In the genomic region with DNA sequence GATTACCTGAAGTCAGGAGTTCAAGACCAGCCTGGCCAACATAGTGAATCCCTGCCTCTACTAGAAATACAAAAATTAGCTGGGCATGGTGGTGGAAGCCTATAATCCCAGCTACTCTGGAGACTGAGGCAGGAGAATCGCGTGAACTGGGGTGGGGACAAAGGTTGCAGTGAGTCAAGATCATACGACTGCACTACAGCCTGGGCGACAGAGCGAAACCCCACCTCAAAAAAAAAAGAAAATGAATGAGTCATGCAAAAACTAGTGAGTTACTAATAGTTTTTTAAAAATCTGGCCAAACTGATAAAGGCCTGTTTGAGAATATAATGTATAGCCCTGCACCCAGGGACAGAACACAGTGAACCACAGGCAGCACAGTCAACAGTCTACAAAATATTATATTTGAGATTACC, we compare ENCODE assay signal across 23 cellular contexts. TPM values are rescaled to one million over a fixed set of nuclear protein-coding genes. Genes with fewer than 3 reads are reported as not detected.
DNase-seq lines count a peak whose midpoint lies in the region; ATAC-seq, FAIRE-seq and TF ChIP-seq lines count a peak whose summit lies in the region.
"Had no signal": no experiment of that assay in that cellular context is flagged by ENCODE, and none has a peak within 500 bp of the region (broad histone marks: within the 10 kb centered on the region; RNA-seq: fewer than 3 reads in every experiment).

No MANE protein-coding gene starts in this region.

- H3K27ac Mint-ChIP-seq in naive thymus-derived CD8-positive, alpha-beta T cell, result no peak overlapping the region
- H3K27ac Mint-ChIP-seq: activated naive CD8-positive, alpha-beta T cell treated with anti-CD3 and anti-CD28 coated beads, Interleukin-2, amount 50 U/mL, for 24 hours had no signal

- H2AFZ ChIP-seq in K562 (ENCODE audit: low read depth, low read length), result no peak overlapping the region

- POLR2A ChIA-PET in K562 (lab: Yijun Ruan, JAX), result interaction anchor here (1.1 to 2.5 kb wide), 2 partner anchors 8 to 16 kb away, joined by 3 to 18 read pairs; a partner anchor contains a TSS
- POLR2A ChIA-PET in naive thymus-derived CD8-positive, alpha-beta T cell (lab: Charles Lee), result no interaction called here

- no peak overlapping the region for H3K9ac ChIP-seq in K562 (ENCODE audit: insufficient read depth in 1 of 2, low read depth in 2 of 2, low read length in 2 of 2)

- BruUV-seq in K562 (replicated peaks; lab: Mats Ljungman, UMichigan), result no TSS peak

- TF ChIP-seq EP300 in K562 (IDR thresholded peaks at IDR 0.05; ENCODE audit: low read length), result peak; percentile 57; the same call in 1 of the 2 replicates

- peak overlapping the region; percentile 71; the same call in 2 of the 3 replicates for H3K27ac ChIP-seq in K562 (ENCODE audit: extremely low read depth, low read depth, low read length)
- H3K27ac ChIP-seq in testis, result no peak overlapping the region
- H3K27ac ChIP-seq: A549, neutrophil, upper lobe of right lung had no signal

- DNase-seq in A172 (ENCODE audit: low spot score) (peak; percentile 37), HT1080 (ENCODE audit: low read depth) (peak; percentile 25), K562 (ENCODE audit: extremely low read depth in 1 of 4, low spot score in 3 of 4) (peak in 2 of 4 experiments; percentile 68 to 77), glomerular visceral epithelial cell (ENCODE audit: extremely low spot score) (peak; percentile 56), testis (no peak), GM19238 (ENCODE audit: insufficient read length, low spot score) (no peak)
- no peak for DNase-seq in stimulated activated CD8-positive, alpha-beta memory T cell treated with anti-CD3 and anti-CD28 coated beads, Interleukin-4, amount 100 ng/mL, for 48 hours
- no peak for DNase-seq in naive thymus-derived CD8-positive, alpha-beta T cell
- DNase-seq: activated CD4-positive, alpha-beta T cell treated with anti-CD3 and anti-CD28 coated beads, Interleukin-2, amount 50 U/mL, for 4 hours; activated CD8-positive, alpha-beta memory T cell treated with anti-CD3 and anti-CD28 coated beads, Interleukin-2, amount 50 U/mL, for 48 hours; activated effector memory CD4-positive, alpha-beta T cell treated with Interleukin-2 at 50 U/mL for 16 hours; activated naive CD8-positive, alpha-beta T cell treated with anti-CD3 and anti-CD28 coated beads, Interleukin-2, amount 50 U/mL, for 24 hours; C1 segment of cervical spinal cord; caudate nucleus; GF-D8; GOT3; KBM-7; NCI-H187; NCI-H774; PC-3; upper lobe of right lung had no signal

- H3K36me3 ChIP-seq in K562 (ENCODE audit: control insufficient read depth, insufficient read depth, low read length) (peaks cover 97% of the 10 kb centered on the region), testis (ENCODE audit: low read depth, missing control alignments) (no peaks in the 10 kb centered on the region)

- peaks cover 0 to 8% (median 3%) of the 10 kb centered on the region in 4 donors for H3K4me1 Mint-ChIP-seq in naive thymus-derived CD8-positive, alpha-beta T cell

- H3K4me3 ChIP-seq in K562 (no peak overlapping the region), testis (no peak overlapping the region)
- H3K4me3 ChIP-seq: A549, upper lobe of right lung had no signal

- H3K27me3 ChIP-seq in K562 (ENCODE audit: control insufficient read depth in 2 of 2, insufficient read depth in 2 of 2, low read length in 2 of 2) (no peaks in the 10 kb centered on the region), testis (no peaks in the 10 kb centered on the region)
- H3K27me3 ChIP-seq: neutrophil, upper lobe of right lung had no signal

- peak; percentile 60 for FAIRE-seq in K562 (lab: Jason Lieb, UNC)
- FAIRE-seq: A549 had no signal

- peaks cover 32% of the 10 kb centered on the region; the same call in 1 of the 3 replicates for H3K79me2 ChIP-seq in K562 (ENCODE audit: control insufficient read depth, insufficient read depth, low read length)

- H3K4me1 ChIP-seq in K562 (replicated peaks in 1 of 2; ENCODE audit: control insufficient read depth in 2 of 2, insufficient read depth in 2 of 2, low read length in 2 of 2), result peaks cover 3 to 23% of the 10 kb centered on the region in 2 experiments; a peak in 3 of 5 replicates
- H3K4me1 ChIP-seq in testis, result no peaks in the 10 kb centered on the region
- H3K4me1 ChIP-seq: A549, upper lobe of right lung had no signal

- no peak overlapping the region for H3K4me3 Mint-ChIP-seq in naive thymus-derived CD8-positive, alpha-beta T cell
- H3K4me3 Mint-ChIP-seq: activated naive CD8-positive, alpha-beta T cell treated with anti-CD3 and anti-CD28 coated beads, Interleukin-2, amount 50 U/mL, for 24 hours had no signal

- no peaks in the 10 kb centered on the region for H3K27me3 Mint-ChIP-seq in naive thymus-derived CD8-positive, alpha-beta T cell
- H3K27me3 Mint-ChIP-seq: activated naive CD8-positive, alpha-beta T cell treated with anti-CD3 and anti-CD28 coated beads, Interleukin-2, amount 50 U/mL, for 24 hours had no signal

- H3K36me3 Mint-ChIP-seq in naive thymus-derived CD8-positive, alpha-beta T cell, result peaks cover 0 to 92% (median 17%) of the 10 kb centered on the region in 3 donors

- no peaks in the 10 kb centered on the region for H3K9me3 Mint-ChIP-seq in naive thymus-derived CD8-positive, alpha-beta T cell
- H3K9me3 Mint-ChIP-seq: activated naive CD8-positive, alpha-beta T cell treated with anti-CD3 and anti-CD28 coated beads, Interleukin-2, amount 50 U/mL, for 24 hours had no signal

- no peak for TF ChIP-seq RAD21 in K562 (CRISPR knock-in tag; conservative IDR thresholded peaks at IDR 0.05 in 1 of 2, IDR thresholded peaks at IDR 0.05 in 1 of 2)

- CTCF ChIA-PET in K562 (lab: Yijun Ruan, JAX; ENCODE audit: low intra/inter-chr PET ratio), result no interaction called here

- H3K4me2 ChIP-seq in K562 (ENCODE audit: insufficient read depth, low read length), result no peak overlapping the region
- H3K4me2 ChIP-seq: A549 had no signal

- H3K9me3 ChIP-seq in K562 (replicated peaks; ENCODE audit: control insufficient read depth, insufficient read depth, low read depth, low read length) (no peaks in the 10 kb centered on the region), testis (no peaks in the 10 kb centered on the region)
- H3K9me3 ChIP-seq: A549, neutrophil, upper lobe of right lung had no signal

- intact Hi-C loops in K562 (cut with micrococcal nuclease), result no loop called here
- intact Hi-C loops in testis (cut with DNase I; ENCODE audit: low total_unique reads), result no loop called here

- ATAC-seq in K562, result peak; percentile 67
- no peak for ATAC-seq in naive thymus-derived CD8-positive, alpha-beta T cell
- ATAC-seq: A549; activated naive CD8-positive, alpha-beta T cell treated with anti-CD3 and anti-CD28 coated beads, Interleukin-2, amount 50 U/mL, for 24 hours; PC-3; upper lobe of right lung had no signal

- H3K9me1 ChIP-seq in K562 (ENCODE audit: control insufficient read depth, insufficient read depth, low read length), result no peaks in the 10 kb centered on the region

- TF ChIP-seq POLR2A in K562 (conservative IDR thresholded peaks at IDR 0.05) (no peak), testis (IDR thresholded peaks at IDR 0.05) (no peak)

- peaks cover 6% of the 10 kb centered on the region; the same call in 1 of the 2 replicates for H4K20me1 ChIP-seq in K562 (replicated peaks; ENCODE audit: control insufficient read depth, insufficient read depth, low read length)

- TF ChIP-seq CTCF in K562 (IDR thresholded peaks at IDR 0.05 in 2 of 3, conservative IDR thresholded peaks at IDR 0.05 in 1 of 3; ENCODE audit: insufficient read depth in 2 of 3, low read depth in 1 of 3, low read length in 3 of 3) (no peak), testis (IDR thresholded peaks at IDR 0.05) (no peak)

- in situ Hi-C loops in K562 (cut with MboI), result no loop called here

- 11% methylated on average over 5 of the region's 5 CpGs for WGBS in K562 (ENCODE audit: insufficient coverage, low coverage, missing lambda C conversion rate)
- WGBS in testis, 2 donors, result 86 to 97% methylated on average over 5 of the region's 5 CpGs

RNA-seq across cellular contexts. Expression of a gene that starts 17.5 kb away (rescaled TPM):
- 94.3 and 98.5 TPM in 2 replicates for total RNA-seq in A172 (2014; rRNA removed; shearing (Covaris generic))
- 71.5 and 75.6 TPM in 2 replicates for total RNA-seq in HT1080 (2014; rRNA removed; shearing (Covaris generic))
- 45.8 and 54.4 TPM in 2 replicates for polyA plus RNA-seq in HT1080 (2015; cell fraction: cytosol; rRNA removed)
- 53.6 and 57.5 TPM in 2 replicates for polyA plus RNA-seq in HT1080 (2015; cell fraction: nucleus; rRNA removed)
- 77.0 and 155 TPM in 2 replicates for total RNA-seq in K562 (2011; cell fraction: chromatin; rRNA removed; ENCODE audit: low replicate concordance)
- total RNA-seq in K562 (2011; cell fraction: nucleolus; rRNA removed), result 51.5 and 52.8 TPM in 2 replicates
- total RNA-seq in K562 (2011; cell fraction: nucleoplasm; rRNA removed), result 70.2 and 77.7 TPM in 2 replicates
- total RNA-seq in K562 (2014; rRNA removed) (87.1 and 99.4 TPM in 2 replicates), K562 (2014; rRNA removed; fragmentation: Illumina TruSeq; extraction: Trizol) (109 and 115 TPM in 2 replicates), K562 (2015; rRNA removed; fragmentation: Illumina TruSeq; extraction: Trizol) (94.4 and 97.2 TPM in 2 replicates), K562 (2021) (86.4 and 96.5 TPM in 2 replicates), testis (10 to 100 TPM; 57.4 to 63.6 TPM)
- polyA plus RNA-seq in K562 (2011; rRNA removed) (61.3 and 82.2 TPM in 2 replicates), K562 (2014; fragmentation: Illumina TruSeq; extraction: Trizol) (79.0 and 84.0 TPM in 2 replicates), K562 (2014; fragmentation: Nextera tagmentation; extraction: Ambion mirVana) (10 to 100 TPM; 24.1 to 25.6 TPM), K562 (2014; rRNA removed) (76.8 and 80.5 TPM in 2 replicates), testis (ENCODE audit: insufficient read depth, low read depth, low replicate concordance) (47.6 TPM)
- polyA plus RNA-seq in K562 (2011; cell fraction: cytosol; rRNA removed), result 33.6 and 43.6 TPM in 2 replicates
- polyA plus RNA-seq in K562 (2011; cell fraction: nucleus; rRNA removed), result 38.1 and 46.6 TPM in 2 replicates
- polyA plus RNA-seq in K562 (2012), result 47.9 and 71.2 TPM in 2 replicates
- polyA minus RNA-seq in K562 (2011; rRNA and poly(A)+ RNA removed), result 103 and 111 TPM in 2 replicates
- 40.6 and 55.4 TPM in 2 replicates for polyA minus RNA-seq in K562 (2011; cell fraction: cytosol; rRNA and poly(A)+ RNA removed)
- 30.3 and 46.5 TPM in 2 replicates for polyA minus RNA-seq in K562 (2011; cell fraction: nucleus; rRNA and poly(A)+ RNA removed)
- 10 to 100 TPM; 37.7 to 41.2 TPM for total RNA-seq in naive thymus-derived CD8-positive, alpha-beta T cell
- 10 to 100 TPM; 27.0 to 42.1 (median 37.2) TPM for polyA plus RNA-seq in naive thymus-derived CD8-positive, alpha-beta T cell

RNA-seq across cellular contexts. Expression of a gene that starts 48.2 kb away (rescaled TPM):
- 5.7 and 20.0 TPM in 2 replicates for total RNA-seq in A172 (2014; rRNA removed; shearing (Covaris generic))
- 1.2 and 2.1 TPM in 2 replicates for total RNA-seq in HT1080 (2014; rRNA removed; shearing (Covaris generic))
- polyA plus RNA-seq in HT1080 (2015; cell fraction: cytosol; rRNA removed), result 1.6 TPM in 2 replicates
- 4.2 and 8.2 TPM in 2 replicates for polyA plus RNA-seq in HT1080 (2015; cell fraction: nucleus; rRNA removed)
- 32.0 and 35.2 TPM in 2 replicates for total RNA-seq in K562 (2011; cell fraction: chromatin; rRNA removed; ENCODE audit: low replicate concordance)
- 13.5 and 15.5 TPM in 2 replicates for total RNA-seq in K562 (2011; cell fraction: nucleolus; rRNA removed)
- 12.5 and 14.7 TPM in 2 replicates for total RNA-seq in K562 (2011; cell fraction: nucleoplasm; rRNA removed)
- total RNA-seq in K562 (2014; rRNA removed), result 5.3 and 5.4 TPM in 2 replicates
- total RNA-seq in K562 (2014; rRNA removed; fragmentation: Illumina TruSeq; extraction: Trizol), result 5.4 and 5.8 TPM in 2 replicates
- 5.4 and 6.6 TPM in 2 replicates for total RNA-seq in K562 (2015; rRNA removed; fragmentation: Illumina TruSeq; extraction: Trizol)
- total RNA-seq in K562 (2021), result 4.8 and 7.3 TPM in 2 replicates
- 5.7 and 6.2 TPM in 2 replicates for polyA plus RNA-seq in K562 (2011; rRNA removed)
- 3.5 and 4.1 TPM in 2 replicates for polyA plus RNA-seq in K562 (2011; cell fraction: cytosol; rRNA removed)
- polyA plus RNA-seq in K562 (2011; cell fraction: nucleus; rRNA removed), result 14.6 and 16.9 TPM in 2 replicates
- polyA plus RNA-seq in K562 (2012), result 5.3 and 5.4 TPM in 2 replicates
- polyA plus RNA-seq in K562 (2014; fragmentation: Illumina TruSeq; extraction: Trizol), result 5.1 and 5.4 TPM in 2 replicates
- polyA plus RNA-seq in K562 (2014; fragmentation: Nextera tagmentation; extraction: Ambion mirVana), result under 1 TPM; 0.14 to 0.32 TPM
- 7.8 and 14.3 TPM in 2 replicates for polyA plus RNA-seq in K562 (2014; rRNA removed)
- polyA minus RNA-seq in K562 (2011; rRNA and poly(A)+ RNA removed), result 2.5 and 3.4 TPM in 2 replicates
- 1.8 and 2.6 TPM in 2 replicates for polyA minus RNA-seq in K562 (2011; cell fraction: cytosol; rRNA and poly(A)+ RNA removed)
- polyA minus RNA-seq in K562 (2011; cell fraction: nucleus; rRNA and poly(A)+ RNA removed), result 3.0 and 5.0 TPM in 2 replicates
- 1 to 10 TPM; 1.9 to 2.8 TPM for total RNA-seq in naive thymus-derived CD8-positive, alpha-beta T cell
- under 1 TPM in 2 of 3 donors, not detected in 1; 0.12 to 0.79 TPM for polyA plus RNA-seq in naive thymus-derived CD8-positive, alpha-beta T cell
- total RNA-seq in testis, result 1 to 10 TPM; 7.8 to 9.5 TPM
- 2.3 TPM for polyA plus RNA-seq in testis (ENCODE audit: insufficient read depth, low read depth, low replicate concordance)

RNA-seq across cellular contexts. Expression of a gene that starts 51.5 kb away (rescaled TPM):
- total RNA-seq in A172 (2014; rRNA removed; shearing (Covaris generic)), result 464 and 479 TPM in 2 replicates
- 752 and 866 TPM in 2 replicates for total RNA-seq in HT1080 (2014; rRNA removed; shearing (Covaris generic))
- 446 and 561 TPM in 2 replicates for polyA plus RNA-seq in HT1080 (2015; cell fraction: cytosol; rRNA removed)
- 439 and 449 TPM in 2 replicates for polyA plus RNA-seq in HT1080 (2015; cell fraction: nucleus; rRNA removed)
- 58.9 and 87.5 TPM in 2 replicates for total RNA-seq in K562 (2011; cell fraction: chromatin; rRNA removed; ENCODE audit: low replicate concordance)
- total RNA-seq in K562 (2011; cell fraction: nucleolus; rRNA removed), result 81.7 and 89.2 TPM in 2 replicates
- total RNA-seq in K562 (2011; cell fraction: nucleoplasm; rRNA removed), result 55.3 and 62.8 TPM in 2 replicates
- total RNA-seq in K562 (2014; rRNA removed), result 230 and 404 TPM in 2 replicates
- total RNA-seq in K562 (2014; rRNA removed; fragmentation: Illumina TruSeq; extraction: Trizol), result 52.0 and 55.4 TPM in 2 replicates
- total RNA-seq in K562 (2015; rRNA removed; fragmentation: Illumina TruSeq; extraction: Trizol), result 80.2 and 81.1 TPM in 2 replicates
- 110 and 117 TPM in 2 replicates for total RNA-seq in K562 (2021)
- 142 and 147 TPM in 2 replicates for polyA plus RNA-seq in K562 (2011; rRNA removed)
- polyA plus RNA-seq in K562 (2011; cell fraction: cytosol; rRNA removed), result 201 and 540 TPM in 2 replicates
- 92.2 and 167 TPM in 2 replicates for polyA plus RNA-seq in K562 (2011; cell fraction: nucleus; rRNA removed)
- 130 and 170 TPM in 2 replicates for polyA plus RNA-seq in K562 (2012)
- polyA plus RNA-seq in K562 (2014; fragmentation: Illumina TruSeq; extraction: Trizol), result 70.2 and 110 TPM in 2 replicates
- 10 to 100 TPM; 43.9 to 45.0 TPM for polyA plus RNA-seq in K562 (2014; fragmentation: Nextera tagmentation; extraction: Ambion mirVana)
- polyA plus RNA-seq in K562 (2014; rRNA removed), result 223 and 254 TPM in 2 replicates
- 79.0 and 140 TPM in 2 replicates for polyA minus RNA-seq in K562 (2011; rRNA and poly(A)+ RNA removed)
- polyA minus RNA-seq in K562 (2011; cell fraction: cytosol; rRNA and poly(A)+ RNA removed), result 123 and 146 TPM in 2 replicates
- polyA minus RNA-seq in K562 (2011; cell fraction: nucleus; rRNA and poly(A)+ RNA removed), result 50.9 and 51.2 TPM in 2 replicates
- 1 to 10 TPM; 2.1 to 3.1 TPM for total RNA-seq in naive thymus-derived CD8-positive, alpha-beta T cell
- 1 to 10 TPM in 2 of 3 donors, not detected in 1; 1.2 to 3.1 TPM for polyA plus RNA-seq in naive thymus-derived CD8-positive, alpha-beta T cell
- 10 to 100 TPM; 47.0 to 84.5 TPM for total RNA-seq in testis
- 65.1 TPM for polyA plus RNA-seq in testis (ENCODE audit: insufficient read depth, low read depth, low replicate concordance)

Comparison
In these comparisons a context has a peak if more than half of its experiments do, and no peak if none do; other contexts are left out.
1. DNase-seq: peak in A172 (single experiment), HT1080 (single experiment) and glomerular visceral epithelial cell (single experiment); none in stimulated activated CD8-positive, alpha-beta memory T cell treated with anti-CD3 and anti-CD28 coated beads, Interleukin-4, amount 100 ng/mL, for 48 hours (single experiment), naive thymus-derived CD8-positive, alpha-beta T cell (0 of 10), testis (single experiment) and GM19238 (single experiment).
2. RNA of a gene that starts 51.5 kb away (total RNA-seq): 752 to 866 TPM in HT1080, 464 to 479 TPM in A172, 52.0 to 404 TPM in K562 and 47.0 to 84.5 TPM in testis; 2.1 to 3.1 TPM in naive thymus-derived CD8-positive, alpha-beta T cell; every median in the first group is over 10 times any median in the second.